ENCODE assay signal across 1 cellular context in the genomic region with DNA sequence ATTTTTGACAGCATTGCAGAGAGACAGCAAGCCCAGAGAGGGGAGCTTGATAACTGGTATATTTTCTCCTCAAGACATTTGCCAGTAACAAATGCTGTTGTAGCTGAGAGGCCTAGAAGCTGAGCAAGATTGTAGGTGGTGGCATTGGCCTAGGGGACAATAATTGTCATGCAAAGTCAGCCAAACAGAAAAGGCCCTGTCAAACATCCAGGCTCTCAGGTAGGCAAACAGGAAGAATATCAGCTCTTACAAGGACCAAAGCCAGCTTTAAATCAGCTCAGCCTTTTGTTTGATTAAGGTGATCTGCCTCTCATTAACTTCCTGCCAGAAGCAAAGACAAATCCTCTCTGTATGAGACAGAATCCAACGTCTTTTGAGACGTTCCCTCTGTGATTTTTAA.
TF ChIP-seq lines count a peak whose summit lies in the region.

No MANE protein-coding gene starts in this region.

TF ChIP-seq in GM23338, 12 proteins besides CTCF, POLR2A, EP300 and RAD21 (continued from another document):
- TF ChIP-seq, protein P1, sequence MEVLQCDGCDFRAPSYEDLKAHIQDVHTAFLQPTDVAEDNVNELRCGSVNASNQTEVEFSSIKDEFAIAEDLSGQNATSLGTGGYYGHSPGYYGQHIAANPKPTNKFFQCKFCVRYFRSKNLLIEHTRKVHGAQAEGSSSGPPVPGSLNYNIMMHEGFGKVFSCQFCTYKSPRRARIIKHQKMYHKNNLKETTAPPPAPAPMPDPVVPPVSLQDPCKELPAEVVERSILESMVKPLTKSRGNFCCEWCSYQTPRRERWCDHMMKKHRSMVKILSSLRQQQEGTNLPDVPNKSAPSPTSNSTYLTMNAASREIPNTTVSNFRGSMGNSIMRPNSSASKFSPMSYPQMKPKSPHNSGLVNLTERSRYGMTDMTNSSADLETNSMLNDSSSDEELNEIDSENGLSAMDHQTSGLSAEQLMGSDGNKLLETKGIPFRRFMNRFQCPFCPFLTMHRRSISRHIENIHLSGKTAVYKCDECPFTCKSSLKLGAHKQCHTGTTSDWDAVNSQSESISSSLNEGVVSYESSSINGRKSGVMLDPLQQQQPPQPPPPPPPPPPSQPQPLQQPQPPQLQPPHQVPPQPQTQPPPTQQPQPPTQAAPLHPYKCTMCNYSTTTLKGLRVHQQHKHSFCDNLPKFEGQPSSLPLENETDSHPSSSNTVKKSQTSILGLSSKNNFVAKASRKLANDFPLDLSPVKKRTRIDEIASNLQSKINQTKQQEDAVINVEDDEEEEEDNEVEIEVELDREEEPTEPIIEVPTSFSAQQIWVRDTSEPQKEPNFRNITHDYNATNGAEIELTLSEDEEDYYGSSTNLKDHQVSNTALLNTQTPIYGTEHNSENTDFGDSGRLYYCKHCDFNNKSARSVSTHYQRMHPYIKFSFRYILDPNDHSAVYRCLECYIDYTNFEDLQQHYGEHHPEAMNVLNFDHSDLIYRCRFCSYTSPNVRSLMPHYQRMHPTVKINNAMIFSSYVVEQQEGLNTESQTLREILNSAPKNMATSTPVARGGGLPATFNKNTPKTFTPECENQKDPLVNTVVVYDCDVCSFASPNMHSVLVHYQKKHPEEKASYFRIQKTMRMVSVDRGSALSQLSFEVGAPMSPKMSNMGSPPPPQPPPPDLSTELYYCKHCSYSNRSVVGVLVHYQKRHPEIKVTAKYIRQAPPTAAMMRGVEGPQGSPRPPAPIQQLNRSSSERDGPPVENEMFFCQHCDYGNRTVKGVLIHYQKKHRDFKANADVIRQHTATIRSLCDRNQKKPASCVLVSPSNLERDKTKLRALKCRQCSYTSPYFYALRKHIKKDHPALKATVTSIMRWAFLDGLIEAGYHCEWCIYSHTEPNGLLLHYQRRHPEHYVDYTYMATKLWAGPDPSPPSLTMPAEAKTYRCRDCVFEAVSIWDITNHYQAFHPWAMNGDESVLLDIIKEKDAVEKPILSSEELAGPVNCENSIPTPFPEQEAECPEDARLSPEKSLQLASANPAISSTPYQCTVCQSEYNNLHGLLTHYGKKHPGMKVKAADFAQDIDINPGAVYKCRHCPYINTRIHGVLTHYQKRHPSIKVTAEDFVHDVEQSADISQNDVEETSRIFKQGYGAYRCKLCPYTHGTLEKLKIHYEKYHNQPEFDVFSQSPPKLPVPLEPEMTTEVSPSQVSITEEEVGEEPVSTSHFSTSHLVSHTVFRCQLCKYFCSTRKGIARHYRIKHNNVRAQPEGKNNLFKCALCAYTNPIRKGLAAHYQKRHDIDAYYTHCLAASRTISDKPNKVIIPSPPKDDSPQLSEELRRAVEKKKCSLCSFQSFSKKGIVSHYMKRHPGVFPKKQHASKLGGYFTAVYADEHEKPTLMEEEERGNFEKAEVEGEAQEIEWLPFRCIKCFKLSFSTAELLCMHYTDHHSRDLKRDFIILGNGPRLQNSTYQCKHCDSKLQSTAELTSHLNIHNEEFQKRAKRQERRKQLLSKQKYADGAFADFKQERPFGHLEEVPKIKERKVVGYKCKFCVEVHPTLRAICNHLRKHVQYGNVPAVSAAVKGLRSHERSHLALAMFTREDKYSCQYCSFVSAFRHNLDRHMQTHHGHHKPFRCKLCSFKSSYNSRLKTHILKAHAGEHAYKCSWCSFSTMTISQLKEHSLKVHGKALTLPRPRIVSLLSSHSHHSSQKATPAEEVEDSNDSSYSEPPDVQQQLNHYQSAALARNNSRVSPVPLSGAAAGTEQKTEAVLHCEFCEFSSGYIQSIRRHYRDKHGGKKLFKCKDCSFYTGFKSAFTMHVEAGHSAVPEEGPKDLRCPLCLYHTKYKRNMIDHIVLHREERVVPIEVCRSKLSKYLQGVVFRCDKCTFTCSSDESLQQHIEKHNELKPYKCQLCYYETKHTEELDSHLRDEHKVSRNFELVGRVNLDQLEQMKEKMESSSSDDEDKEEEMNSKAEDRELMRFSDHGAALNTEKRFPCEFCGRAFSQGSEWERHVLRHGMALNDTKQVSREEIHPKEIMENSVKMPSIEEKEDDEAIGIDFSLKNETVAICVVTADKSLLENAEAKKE (CRISPR knock-in tag; IDR thresholded peaks at IDR 0.05): peak; percentile 32; the same call in 1 of the 2 replicates
